In genomic region chr5:67164856-67165523, GRCh38 we compare ENCODE assay signal across 1 cellular context.
TF ChIP-seq lines count a peak whose summit lies in the region.

No MANE protein-coding gene starts in this region.

TF ChIP-seq in HEK293T, 16 proteins besides CTCF, POLR2A, EP300 and RAD21 (continued from another document):
- TF ChIP-seq, protein P1, sequence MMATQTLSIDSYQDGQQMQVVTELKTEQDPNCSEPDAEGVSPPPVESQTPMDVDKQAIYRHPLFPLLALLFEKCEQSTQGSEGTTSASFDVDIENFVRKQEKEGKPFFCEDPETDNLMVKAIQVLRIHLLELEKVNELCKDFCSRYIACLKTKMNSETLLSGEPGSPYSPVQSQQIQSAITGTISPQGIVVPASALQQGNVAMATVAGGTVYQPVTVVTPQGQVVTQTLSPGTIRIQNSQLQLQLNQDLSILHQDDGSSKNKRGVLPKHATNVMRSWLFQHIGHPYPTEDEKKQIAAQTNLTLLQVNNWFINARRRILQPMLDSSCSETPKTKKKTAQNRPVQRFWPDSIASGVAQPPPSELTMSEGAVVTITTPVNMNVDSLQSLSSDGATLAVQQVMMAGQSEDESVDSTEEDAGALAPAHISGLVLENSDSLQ (IDR thresholded peaks at IDR 0.05) = no peak
- TF ChIP-seq FOXA1 (IDR thresholded peaks at IDR 0.05) = no peak
- TF ChIP-seq LEF1 (IDR thresholded peaks at IDR 0.05; ENCODE audit: borderline replicate concordance) = no peak
- no peak for TF ChIP-seq NFRKB (IDR thresholded peaks at IDR 0.05)
- no peak for TF ChIP-seq SP1 (IDR thresholded peaks at IDR 0.05)
- no peak for TF ChIP-seq FOXK2 (IDR thresholded peaks at IDR 0.05)
- no peak for TF ChIP-seq ZNF384 (IDR thresholded peaks at IDR 0.05)
- no peak for TF ChIP-seq ARNT (IDR thresholded peaks at IDR 0.05)
TF ChIP-seq in HEK293T: peak in this region for 0.
